8 cellular contexts compared by ENCODE assay signal in the genomic region with DNA sequence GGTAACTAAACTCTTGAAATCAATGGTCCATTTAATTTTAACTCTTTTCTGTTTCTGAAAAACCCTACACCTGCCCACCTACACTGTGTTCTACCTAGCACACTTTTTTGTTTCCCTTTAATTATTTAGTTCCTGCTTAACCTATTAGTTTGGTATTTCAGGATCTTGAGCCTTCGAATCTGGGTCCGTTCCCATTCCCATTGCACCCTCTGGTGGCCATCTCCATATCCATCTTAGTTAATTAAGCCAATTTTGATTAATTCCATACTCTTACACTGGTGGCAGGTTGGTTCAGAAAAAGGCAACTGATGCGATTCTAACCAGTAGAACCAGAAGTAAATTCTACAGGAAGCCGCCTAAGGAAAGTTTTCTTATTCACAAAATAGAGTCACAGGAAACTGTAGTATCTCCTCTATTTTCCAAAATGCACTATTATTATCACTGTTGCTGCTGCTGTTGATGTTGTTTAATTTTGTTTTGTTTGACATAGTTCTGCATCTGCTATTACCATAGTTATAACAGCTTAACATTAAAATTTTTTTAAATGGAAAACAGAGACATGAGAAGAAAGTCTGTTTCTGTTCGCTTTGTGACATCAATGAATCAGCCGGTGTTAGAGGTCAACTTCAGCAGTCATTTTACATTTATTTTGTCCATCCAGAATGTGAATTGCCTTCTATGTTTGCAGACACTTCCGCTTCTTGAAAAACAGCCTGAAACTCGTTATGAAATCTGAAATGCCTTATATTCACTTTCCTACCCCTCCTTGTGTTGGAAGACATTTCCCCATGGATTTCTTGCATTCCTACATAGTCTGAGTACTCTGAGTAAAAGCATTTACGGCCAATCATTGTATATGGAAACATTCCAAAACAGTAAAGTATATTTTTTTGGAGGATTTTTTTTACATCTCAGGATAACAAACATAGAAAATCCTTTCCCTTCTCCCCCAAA.
DNase-seq lines count a peak whose midpoint lies in the region; ATAC-seq and TF ChIP-seq lines count a peak whose summit lies in the region.

No MANE protein-coding gene starts in this region.

- H3K27ac Mint-ChIP-seq in Caco-2 (ENCODE audit: unreplicated experiment) (no peak overlapping the region), osteocyte (ENCODE audit: unreplicated experiment) (peak overlapping the region; percentile 88)

- 47% methylated on average over 9 of the region's 9 CpGs for WGBS in esophagus muscularis mucosa

- H3K4me1 Mint-ChIP-seq in Caco-2 (ENCODE audit: low read depth, unreplicated experiment), result peaks cover 6% of the 10 kb centered on the region
- peaks cover 49% of the 10 kb centered on the region for H3K4me1 Mint-ChIP-seq in osteocyte (ENCODE audit: unreplicated experiment)

- DNase-seq in Caco-2 (peak; percentile 29 to 45), HuH-7 (ENCODE audit: low spot score) (peak; percentile 15), OCI-LY7 (ENCODE audit: low spot score) (peak; percentile 8), esophagus muscularis mucosa (ENCODE audit: extremely low spot score) (no peak), osteocyte (ENCODE audit: extremely low spot score, unreplicated experiment) (no peak), T-helper 1 cell (no peak), GF-D8 (lab: John Stamatoyannopoulos, UW) (no peak)

- H3K4me2 ChIP-seq in OCI-LY7 (ENCODE audit: low read length), result no peak overlapping the region

- H3K27ac ChIP-seq in OCI-LY7 (ENCODE audit: low read depth, low read length, poor library complexity, severe bottlenecking), result no peak overlapping the region
- H3K27ac ChIP-seq in esophagus muscularis mucosa (replicated peaks in 1 of 4), result no peak overlapping the region

- H3K4me1 ChIP-seq in Caco-2 (no peaks in the 10 kb centered on the region), OCI-LY7 (ENCODE audit: insufficient read depth, low read length, poor library complexity, severe bottlenecking) (no peaks in the 10 kb centered on the region), esophagus muscularis mucosa (no peaks in the 10 kb centered on the region)

- CTCF ChIA-PET in Caco-2 (lab: Charles Lee) (no interaction called here), OCI-LY7 (lab: Charles Lee; ENCODE audit: unreplicated experiment) (no interaction called here)

- intact Hi-C loops in Caco-2 (cut with micrococcal nuclease; ENCODE audit: unreplicated experiment) (loop anchor here (1.0 kb wide), 1 partner anchor 143 kb away; no protein-coding TSS in a partner anchor), OCI-LY7 (cut with micrococcal nuclease; ENCODE audit: unreplicated experiment) (no loop called here), esophagus muscularis mucosa (cut with DNase I) (no loop called here)

- BruUV-seq in Caco-2 (replicated peaks; lab: Mats Ljungman, UMichigan) (no TSS peak), OCI-LY7 (replicated peaks; lab: Mats Ljungman, UMichigan) (no TSS peak)

- H3K4me3 Mint-ChIP-seq in Caco-2 (ENCODE audit: unreplicated experiment) (no peak overlapping the region), osteocyte (ENCODE audit: unreplicated experiment) (peak overlapping the region; percentile 46)

- H3K9me3 ChIP-seq in Caco-2 (no peaks in the 10 kb centered on the region), OCI-LY7 (ENCODE audit: low read length) (peaks cover 39% of the 10 kb centered on the region; the same call in 1 of the 2 replicates), esophagus muscularis mucosa (no peaks in the 10 kb centered on the region)

- no peaks in the 10 kb centered on the region for H4K20me1 ChIP-seq in OCI-LY7 (ENCODE audit: insufficient read depth, low read length)

- H2AFZ ChIP-seq in OCI-LY7 (ENCODE audit: low read length), result no peak overlapping the region

- H3K36me3 Mint-ChIP-seq in Caco-2 (ENCODE audit: insufficient read depth, unreplicated experiment) (no peaks in the 10 kb centered on the region), osteocyte (ENCODE audit: unreplicated experiment) (no peaks in the 10 kb centered on the region)

- TF ChIP-seq EP300 in esophagus muscularis mucosa (IDR thresholded peaks at IDR 0.05), result no peak

- H3K9me3 Mint-ChIP-seq in Caco-2 (ENCODE audit: unreplicated experiment) (no peaks in the 10 kb centered on the region), osteocyte (ENCODE audit: unreplicated experiment) (peaks cover 9% of the 10 kb centered on the region)

- H3K79me2 ChIP-seq in OCI-LY7 (ENCODE audit: insufficient read depth, low read depth, low read length), result no peaks in the 10 kb centered on the region

- peak; percentile 48 to 63 for TF ChIP-seq CTCF in Caco-2 (IDR thresholded peaks at IDR 0.05; ENCODE audit: insufficient read depth in 1 of 2, low read depth in 1 of 2, low read length in 1 of 2, severe bottlenecking in 1 of 2, unreplicated experiment in 1 of 2)
- peak; percentile 66 for TF ChIP-seq CTCF in OCI-LY7 (conservative IDR thresholded peaks at IDR 0.05; ENCODE audit: low read length)
- TF ChIP-seq CTCF in esophagus muscularis mucosa (IDR thresholded peaks at IDR 0.05), result peak in 2 of 3 experiments; percentile 41 to 50
- peak; percentile 81 for TF ChIP-seq CTCF in osteocyte (IDR thresholded peaks at IDR 0.05)

- ATAC-seq in HG03280 (IDR thresholded peaks at IDR 0.05; ENCODE audit: unreplicated experiment), result no peak

- H3K4me3 ChIP-seq in Caco-2 (ENCODE audit: low read depth, low read length) (no peak overlapping the region), OCI-LY7 (ENCODE audit: low read depth, low read length, poor library complexity, severe bottlenecking) (no peak overlapping the region), esophagus muscularis mucosa (no peak overlapping the region)

- POLR2A ChIA-PET in Caco-2 (lab: Charles Lee), result no interaction called here
- POLR2A ChIA-PET in OCI-LY7 (lab: Charles Lee), result no interaction called here

- H3K27me3 Mint-ChIP-seq in Caco-2 (ENCODE audit: insufficient read depth, unreplicated experiment) (no peaks in the 10 kb centered on the region), osteocyte (ENCODE audit: unreplicated experiment) (no peaks in the 10 kb centered on the region)

- no peaks in the 10 kb centered on the region for H3K9me2 ChIP-seq in OCI-LY7 (ENCODE audit: insufficient read depth, low read length)

- H3K36me3 ChIP-seq in Caco-2 (ENCODE audit: control insufficient read depth, insufficient read depth, low read length) (no peaks in the 10 kb centered on the region), OCI-LY7 (ENCODE audit: insufficient read depth, low read length) (no peaks in the 10 kb centered on the region), esophagus muscularis mucosa (no peaks in the 10 kb centered on the region)

- no peaks in the 10 kb centered on the region for H3K27me3 ChIP-seq in Caco-2 (replicated peaks; ENCODE audit: control insufficient read depth, insufficient read depth, low read length)
- no peaks in the 10 kb centered on the region for H3K27me3 ChIP-seq in esophagus muscularis mucosa

- TF ChIP-seq POLR2A in esophagus muscularis mucosa (IDR thresholded peaks at IDR 0.05; ENCODE audit: low read depth), result no peak

Comparison
In these comparisons a context has a peak if more than half of its experiments do, and no peak if none do; other contexts are left out.
1. DNase-seq: peak in Caco-2 (2 of 2), HuH-7 (single experiment) and OCI-LY7 (single experiment); none in esophagus muscularis mucosa (single experiment), osteocyte (single experiment), T-helper 1 cell (0 of 5) and GF-D8 (single experiment).
2. Peak in every context shown above with its lines, with median percentiles within 50 percentile points of each other: CTCF ChIP-seq.